Comparison of ENCODE assay signal across 8 cellular contexts in the genomic region with DNA sequence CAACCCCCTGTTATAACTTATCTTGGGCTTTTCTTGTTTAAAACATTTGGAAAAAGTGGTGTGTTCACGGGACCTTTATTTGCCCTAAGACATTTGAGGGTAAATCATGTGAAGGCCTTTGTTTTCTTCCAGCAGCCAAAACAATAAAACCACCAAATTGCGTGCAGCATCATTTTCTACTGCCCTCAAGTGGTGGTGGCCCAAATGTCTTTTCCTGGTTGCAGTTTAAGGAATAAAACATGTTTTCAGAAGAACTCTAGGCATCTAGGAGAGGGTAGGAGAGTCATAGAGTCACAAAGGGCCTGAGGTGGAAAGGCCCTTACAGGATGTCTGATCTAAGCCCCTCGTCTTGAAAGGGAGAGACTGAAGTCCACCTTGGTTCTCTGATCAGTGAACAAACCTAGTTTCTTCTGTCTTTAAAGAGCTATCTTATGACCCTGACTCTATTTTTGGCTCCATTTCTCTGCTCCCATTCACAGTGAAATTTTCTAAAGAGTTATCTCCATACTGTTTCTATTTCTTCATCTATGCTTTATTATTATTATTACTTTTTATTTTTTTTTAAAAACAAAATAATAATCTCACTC.
DNase-seq lines count a peak whose midpoint lies in the region; ATAC-seq and TF ChIP-seq lines count a peak whose summit lies in the region.

No MANE protein-coding gene starts in this region.

- H3K27me3 Mint-ChIP-seq in nephron progenitor cell (ENCODE audit: low read depth, poor library complexity) = no peaks in the 10 kb centered on the region

- peaks cover 16% of the 10 kb centered on the region for H3K9me3 Mint-ChIP-seq in nephron progenitor cell

- TF ChIP-seq CTCF in GM12801 (IDR thresholded peaks at IDR 0.05; ENCODE audit: extremely low read depth, insufficient read length) (peak; percentile 30), nephron progenitor cell (IDR thresholded peaks at IDR 0.05) (no peak)

- peaks cover 4% of the 10 kb centered on the region for H3K36me3 Mint-ChIP-seq in nephron progenitor cell (ENCODE audit: low read depth)

- peaks cover 10% of the 10 kb centered on the region for H3K4me1 Mint-ChIP-seq in nephron progenitor cell

- no peak for ATAC-seq in GM21515 (IDR thresholded peaks at IDR 0.05; ENCODE audit: unreplicated experiment)

- H3K4me3 Mint-ChIP-seq in nephron progenitor cell = no peak overlapping the region

- H3K27ac Mint-ChIP-seq in nephron progenitor cell = no peak overlapping the region

- DNase-seq in AG08396 (ENCODE audit: low spot score) (peak; percentile 67), NCI-H1694 treated with DMSO at 0.1 percent for 48 hours (lab: John Stamatoyannopoulos, UW) (peak; percentile 38), fibroblast of gingiva (ENCODE audit: low read depth) (peak; percentile 71), nephron progenitor cell (peak; percentile 16), GM19240 (ENCODE audit: insufficient read length, low spot score) (no peak)
- peak; percentile 19 to 25 for DNase-seq in activated CD4-positive, alpha-beta T cell treated with anti-CD3 and anti-CD28 coated beads, Interleukin-2, amount 50 U/mL, for 4 hours
